ENCODE assay signal across 10 cellular contexts in the genomic region with DNA sequence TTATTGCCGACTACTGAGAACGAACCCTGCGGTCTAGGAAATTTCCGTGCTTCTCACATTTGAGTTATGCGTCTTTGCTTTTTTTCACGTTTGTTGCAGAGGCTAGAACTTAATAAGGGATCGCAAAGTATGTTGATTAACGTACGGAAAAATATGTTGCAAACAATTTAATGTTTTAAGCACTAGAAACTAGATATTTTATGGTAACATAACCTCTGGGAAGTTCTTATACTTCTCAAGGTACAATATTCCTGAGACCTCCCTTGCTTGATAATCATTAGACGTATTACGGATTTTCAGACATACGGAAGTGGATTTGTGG. TPM values are rescaled to one million over a fixed set of nuclear protein-coding genes. Genes with fewer than 3 reads are reported as not detected.
DNase-seq lines count a peak whose midpoint lies in the region; ATAC-seq and TF ChIP-seq lines count a peak whose summit lies in the region.
"Had no signal": no experiment of that assay in that cellular context is flagged by ENCODE, and none has a peak within 500 bp of the region (broad histone marks: within the 10 kb centered on the region; RNA-seq: fewer than 3 reads in every experiment).

No MANE protein-coding gene starts in this region.

- peaks cover 38% of the 10 kb centered on the region for H3K27me3 Mint-ChIP-seq in activated T-cell treated with anti-CD3 and anti-CD28 coated beads, Interleukin-2, amount 50 U/mL, for 24 hours
- no peaks in the 10 kb centered on the region for H3K27me3 Mint-ChIP-seq in MCF 10A (ENCODE audit: insufficient read depth, unreplicated experiment)

- POLR2A ChIA-PET in MCF 10A (lab: Yijun Ruan, JAX), result interaction anchor here (0.7 kb wide), 1 partner anchor 173 kb away, joined by 3 read pairs; no protein-coding TSS in a partner anchor

- H3K9me3 ChIP-seq in thoracic aorta, result no peaks in the 10 kb centered on the region

- no peak for DNase-seq in activated T-cell treated with anti-CD3 and anti-CD28 coated beads, Interleukin-2, amount 50 U/mL, for 24 hours
- DNase-seq in activated T-cell treated with anti-CD3 and anti-CD28 coated beads, Interleukin-2, amount 50 U/mL, for 48 hours, result no peak
- DNase-seq in MCF 10A (ENCODE audit: unreplicated experiment), result no peak
- DNase-seq in lower leg skin (ENCODE audit: low spot score in 2 of 2), result no peak
- DNase-seq in thoracic aorta (ENCODE audit: low spot score), result no peak
- no peak for DNase-seq in stimulated activated CD4-positive, alpha-beta T cell treated with anti-CD3 and anti-CD28 coated beads, Interleukin-15, amount 100 ng/mL, for 24 hours
- no peak for DNase-seq in NCI-H2227 (lab: John Stamatoyannopoulos, UW; ENCODE audit: unreplicated experiment)
- DNase-seq: NCI-H187 had no signal

- peak overlapping the region; percentile 66 for H3K27ac Mint-ChIP-seq in activated T-cell treated with anti-CD3 and anti-CD28 coated beads, Interleukin-2, amount 50 U/mL, for 24 hours
- H3K27ac Mint-ChIP-seq in MCF 10A (ENCODE audit: low read depth, unreplicated experiment), result no peak overlapping the region

- peak overlapping the region; percentile 74 for H3K4me3 Mint-ChIP-seq in activated T-cell treated with anti-CD3 and anti-CD28 coated beads, Interleukin-2, amount 50 U/mL, for 24 hours
- H3K4me3 Mint-ChIP-seq in MCF 10A (ENCODE audit: unreplicated experiment), result peak overlapping the region; percentile 99

- no peaks in the 10 kb centered on the region for H3K9me3 Mint-ChIP-seq in activated T-cell treated with anti-CD3 and anti-CD28 coated beads, Interleukin-2, amount 50 U/mL, for 24 hours
- no peaks in the 10 kb centered on the region for H3K9me3 Mint-ChIP-seq in MCF 10A (ENCODE audit: unreplicated experiment)

- no peak for TF ChIP-seq POLR2A in lower leg skin (IDR thresholded peaks at IDR 0.05)

- TF ChIP-seq CTCF in MCF 10A (IDR thresholded peaks at IDR 0.05; ENCODE audit: unreplicated experiment), result no peak
- TF ChIP-seq CTCF in lower leg skin (IDR thresholded peaks at IDR 0.05), result no peak
- no peak for TF ChIP-seq CTCF in thoracic aorta (IDR thresholded peaks at IDR 0.05)

- peak overlapping the region; percentile 88 to 92 for H3K27ac ChIP-seq in thoracic aorta
- H3K27ac ChIP-seq: BLaER1 treated with 17β-estradiol and CSF1 and Interleukin-3, amounts not matched to agents 10 nM and 100 nM had no signal

- H3K4me3 ChIP-seq in lower leg skin (ENCODE audit: low read depth, poor library complexity, severe bottlenecking) (peak overlapping the region; percentile 56), thoracic aorta (peak overlapping the region; percentile 86)
- H3K4me3 ChIP-seq: BLaER1 treated with 17β-estradiol and CSF1 and Interleukin-3, amounts not matched to agents 10 nM and 100 nM had no signal

- intact Hi-C loops in MCF 10A (cut with micrococcal nuclease) (loop anchor here (2.0 kb wide), 1 partner anchor 204 kb away; no protein-coding TSS in a partner anchor), lower leg skin (cut with DNase I; ENCODE audit: low total_unique reads) (no loop called here)

- H3K36me3 Mint-ChIP-seq in activated T-cell treated with anti-CD3 and anti-CD28 coated beads, Interleukin-2, amount 50 U/mL, for 24 hours (ENCODE audit: low read depth), result no peaks in the 10 kb centered on the region
- H3K36me3 Mint-ChIP-seq in MCF 10A (ENCODE audit: insufficient read depth, unreplicated experiment), result peaks cover 9% of the 10 kb centered on the region

- ATAC-seq in thoracic aorta (ENCODE audit: insufficient number of reproducible peaks, low FRiP score, low read depth), result no peak
- no peak for ATAC-seq in GM19328 (IDR thresholded peaks at IDR 0.05; ENCODE audit: unreplicated experiment)

- TSS peak; percentile 67 for BruUV-seq in MCF 10A (replicated peaks; lab: Mats Ljungman, UMichigan)

- H3K27me3 ChIP-seq in thoracic aorta (replicated peaks; ENCODE audit: insufficient read depth), result no peaks in the 10 kb centered on the region
- H3K27me3 ChIP-seq: BLaER1 treated with 17β-estradiol and CSF1 and Interleukin-3, amounts not matched to agents 10 nM and 100 nM had no signal

- H3K4me1 Mint-ChIP-seq in activated T-cell treated with anti-CD3 and anti-CD28 coated beads, Interleukin-2, amount 50 U/mL, for 24 hours (ENCODE audit: low read depth), result peaks cover 21% of the 10 kb centered on the region
- H3K4me1 Mint-ChIP-seq in MCF 10A (ENCODE audit: insufficient read depth, unreplicated experiment), result peaks cover 8% of the 10 kb centered on the region

- no peaks in the 10 kb centered on the region for H3K36me3 ChIP-seq in thoracic aorta
- H3K36me3 ChIP-seq: BLaER1 treated with 17β-estradiol and CSF1 and Interleukin-3, amounts not matched to agents 10 nM and 100 nM had no signal

- 10 to 13% methylated on average over 12 of the region's 12 CpGs for WGBS in lower leg skin, 2 donors

- H3K4me1 ChIP-seq in thoracic aorta (ENCODE audit: control insufficient read depth in 1 of 2, low read depth in 2 of 2), result peaks cover 14 to 22% of the 10 kb centered on the region in 2 donors
- H3K4me1 ChIP-seq: BLaER1 treated with 17β-estradiol and CSF1 and Interleukin-3, amounts not matched to agents 10 nM and 100 nM had no signal

- CTCF ChIA-PET in MCF 10A (lab: Yijun Ruan, JAX), result interaction anchor here (0.6 to 1.0 kb wide), 4 partner anchors 95 to 276 kb away, joined by 3 to 4 read pairs (median 4); no protein-coding TSS in a partner anchor

RNA-seq across cellular contexts. Expression of a gene that starts 0.6 kb away (rescaled TPM):
- 6.4 and 7.3 TPM in 2 replicates for total RNA-seq in MCF 10A (2022)
- total RNA-seq in lower leg skin, result 1 to 10 TPM; 1.2 to 6.9 (median 4.4) TPM
- total RNA-seq in thoracic aorta, result 10 to 100 TPM; 16.6 to 19.9 TPM
